In the genomic region with DNA sequence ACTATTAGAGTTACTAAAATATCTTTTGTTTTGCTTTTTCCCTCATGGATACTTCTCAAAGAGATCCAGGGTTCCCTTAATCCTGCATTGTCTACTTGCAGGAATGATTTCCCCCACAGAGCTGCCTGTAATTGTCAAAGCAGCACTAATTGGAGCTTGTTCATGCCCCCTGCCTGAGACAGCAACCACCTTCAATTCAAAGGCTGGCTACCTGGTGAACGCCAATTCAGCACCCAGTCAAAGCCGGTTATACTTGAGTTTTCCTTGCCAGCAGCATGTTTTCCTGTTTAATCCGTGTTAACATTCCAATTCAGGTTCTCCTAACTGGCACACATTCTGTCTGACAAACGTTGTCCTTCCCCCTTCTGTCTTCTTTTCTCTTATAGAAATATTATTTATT, we compare ENCODE assay signal across 1 cellular context.
TF ChIP-seq lines count a peak whose summit lies in the region.

No MANE protein-coding gene starts in this region.

TF ChIP-seq in GM23338, 12 proteins besides CTCF, POLR2A, EP300 and RAD21 (continued from another document):
- TF ChIP-seq EZH2phosphoT487 (IDR thresholded peaks at IDR 0.05; ENCODE audit: unreplicated experiment): no peak
TF ChIP-seq in GM23338: peak in this region for 0.
